Comparison of ENCODE assay signal across 19 cellular contexts in the genomic region with DNA sequence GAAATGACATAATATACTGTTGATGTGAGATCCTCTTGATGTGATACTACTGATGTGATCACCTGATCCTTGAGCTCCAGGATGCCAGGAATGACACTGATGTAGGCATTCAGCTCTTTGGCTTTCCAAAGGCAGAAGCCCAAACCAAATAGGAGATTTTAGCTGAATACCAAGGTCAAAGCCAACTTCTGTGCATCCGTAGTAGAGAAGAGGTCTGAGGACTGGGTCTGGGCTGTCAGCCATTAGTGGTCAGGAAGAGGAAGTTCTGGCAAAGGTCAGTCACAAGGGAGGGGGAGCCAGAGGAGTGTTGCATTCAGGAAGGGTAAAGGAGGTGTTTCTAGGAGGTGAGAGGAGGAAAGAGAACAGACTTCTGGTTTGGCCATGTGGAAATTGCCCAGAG. TPM values are rescaled to one million over a fixed set of nuclear protein-coding genes. Genes with fewer than 3 reads are reported as not detected.
DNase-seq lines count a peak whose midpoint lies in the region; ATAC-seq and TF ChIP-seq lines count a peak whose summit lies in the region.
"Had no signal": no experiment of that assay in that cellular context is flagged by ENCODE, and none has a peak within 500 bp of the region (broad histone marks: within the 10 kb centered on the region; RNA-seq: fewer than 3 reads in every experiment).

No MANE protein-coding gene starts in this region.

- H3K36me3 Mint-ChIP-seq in CD14-positive monocyte = peaks cover 47% of the 10 kb centered on the region in 2 donors
- H3K36me3 Mint-ChIP-seq in stimulated activated memory B cell treated with anti-CD40 and anti-IgM and Interleukin-4, amounts not matched to agents 10 μg/mL and 1 μg/mL and 100 μg/mL, for 72 hours = peaks cover 74% of the 10 kb centered on the region

- peak overlapping the region in 1 of 2 donors; percentile 31 for H3K4me3 Mint-ChIP-seq in CD14-positive monocyte
- H3K4me3 Mint-ChIP-seq in stimulated activated memory B cell treated with anti-CD40 and anti-IgM and Interleukin-4, amounts not matched to agents 10 μg/mL and 1 μg/mL and 100 μg/mL, for 72 hours = no peak overlapping the region
- H3K4me3 Mint-ChIP-seq: activated naive CD8-positive, alpha-beta T cell treated with anti-CD3 and anti-CD28 coated beads for 36 hours; central memory CD8-positive, alpha-beta T cell had no signal

- H3K27me3 Mint-ChIP-seq in CD14-positive monocyte (ENCODE audit: low read depth in 3 of 3) = peaks cover 0 to 3% (median 2%) of the 10 kb centered on the region in 3 donors
- no peaks in the 10 kb centered on the region for H3K27me3 Mint-ChIP-seq in stimulated activated memory B cell treated with anti-CD40 and anti-IgM and Interleukin-4, amounts not matched to agents 10 μg/mL and 1 μg/mL and 100 μg/mL, for 72 hours
- H3K27me3 Mint-ChIP-seq: activated naive CD8-positive, alpha-beta T cell treated with anti-CD3 and anti-CD28 coated beads for 36 hours; central memory CD8-positive, alpha-beta T cell had no signal

- intact Hi-C loops in CD14-positive monocyte (cut with micrococcal nuclease) = no loop called here

- no peak for TF ChIP-seq CTCF in CD14-positive monocyte (IDR thresholded peaks at IDR 0.05)

- H3K27ac Mint-ChIP-seq in CD14-positive monocyte = peak overlapping the region in 6 of 7 donors; percentile 68 to 88 (median 73)
- no peak overlapping the region for H3K27ac Mint-ChIP-seq in stimulated activated memory B cell treated with anti-CD40 and anti-IgM and Interleukin-4, amounts not matched to agents 10 μg/mL and 1 μg/mL and 100 μg/mL, for 72 hours
- H3K27ac Mint-ChIP-seq: activated naive CD8-positive, alpha-beta T cell treated with anti-CD3 and anti-CD28 coated beads for 36 hours had no signal

- no peak for DNase-seq in CD14-positive monocyte (ENCODE audit: low spot score)
- DNase-seq in NOMO-1 treated with DMSO at 0.1 percent for 48 hours (lab: John Stamatoyannopoulos, UW; ENCODE audit: unreplicated experiment) = peak; percentile 56
- peak; percentile 72 for DNase-seq in dermis blood vessel endothelial cell
- peak; percentile 70 to 73 for DNase-seq in lung microvascular endothelial cell (ENCODE audit: low read depth in 2 of 2)
- no peak for DNase-seq in NCI-H1930 (lab: John Stamatoyannopoulos, UW)
- no peak for DNase-seq in NCI-H446 treated with DMSO at 0.1 percent for 48 hours (lab: John Stamatoyannopoulos, UW)
- DNase-seq: activated CD4-positive, alpha-beta T cell treated with anti-CD3 and anti-CD28 coated beads, Interleukin-2, amount 50 U/mL, for 1 hour; activated naive CD8-positive, alpha-beta T cell treated with anti-CD3 and anti-CD28 coated beads for 36 hours; HCEC 1CT; NCI-H226; NK-92 treated with Interleukin-12 subunit alpha and Interleukin-12 subunit beta, amount 100 ng/mL, for 24 hours; nucleus accumbens; SIG-M5; small intestine; stimulated activated naive CD4-positive, alpha-beta T cell treated with Interleukin-2 at 50 U/mL for 16 hours had no signal

- ATAC-seq in HG03135 (IDR thresholded peaks at IDR 0.05; ENCODE audit: unreplicated experiment) = no peak
- ATAC-seq in stimulated activated memory B cell treated with anti-CD40 and anti-IgM and Interleukin-4, amounts not matched to agents 10 μg/mL and 1 μg/mL and 100 μg/mL, for 72 hours = no peak

- H3K9me3 Mint-ChIP-seq in CD14-positive monocyte = peaks cover 15 to 28% (median 23%) of the 10 kb centered on the region in 7 donors
- peaks cover 12% of the 10 kb centered on the region for H3K9me3 Mint-ChIP-seq in stimulated activated memory B cell treated with anti-CD40 and anti-IgM and Interleukin-4, amounts not matched to agents 10 μg/mL and 1 μg/mL and 100 μg/mL, for 72 hours

- H3K4me1 Mint-ChIP-seq in CD14-positive monocyte = peaks cover 27% of the 10 kb centered on the region
- H3K4me1 Mint-ChIP-seq in stimulated activated memory B cell treated with anti-CD40 and anti-IgM and Interleukin-4, amounts not matched to agents 10 μg/mL and 1 μg/mL and 100 μg/mL, for 72 hours = peaks cover 7% of the 10 kb centered on the region

RNA-seq across cellular contexts. Expression of a gene that starts 53.4 kb away (rescaled TPM):
- 100 to 1,000 TPM; 169 to 190 TPM for polyA plus RNA-seq in CD14-positive monocyte
- total RNA-seq in dermis blood vessel endothelial cell (0.34 and 0.51 TPM in 2 replicates), lung microvascular endothelial cell (0.22 TPM in 1 of 2 replicates, not detected in the other)
- total RNA-seq: G401 had no signal

Comparison
In these comparisons a context has a peak if more than half of its experiments do, and no peak if none do; other contexts are left out.
1. DNase-seq: peak in NOMO-1 treated with DMSO at 0.1 percent for 48 hours (single experiment), dermis blood vessel endothelial cell (single experiment) and lung microvascular endothelial cell (2 of 2); none in CD14-positive monocyte (single experiment), NCI-H1930 (0 of 2) and NCI-H446 treated with DMSO at 0.1 percent for 48 hours (single experiment).